ENCODE assay signal across 8 cellular contexts in genomic region chr13:112616586-112617381, GRCh38. TPM values are rescaled to one million over a fixed set of nuclear protein-coding genes. Genes with fewer than 3 reads are reported as not detected.
A peak's percentile ranks its signal among the peaks of the same experiment; 100 is the strongest.
DNase-seq lines count a peak whose midpoint lies in the region; ATAC-seq and TF ChIP-seq lines count a peak whose summit lies in the region.

No MANE protein-coding gene starts in this region.

- no peaks in the 10 kb centered on the region for H3K9me3 ChIP-seq in prostate gland

- H3K27ac ChIP-seq in prostate gland, result no peak overlapping the region

- no peaks in the 10 kb centered on the region for H3K36me3 Mint-ChIP-seq in activated CD8-positive, alpha-beta T cell treated with anti-CD3 and anti-CD28 coated beads, Interleukin-2, amount 10 ng/mL, durations not matched to agents 7 days and 5 days (ENCODE audit: low read depth)

- ATAC-seq in GM21447 (IDR thresholded peaks at IDR 0.05; ENCODE audit: unreplicated experiment), result peak; percentile 70
- ATAC-seq in activated CD8-positive, alpha-beta T cell treated with anti-CD3 and anti-CD28 coated beads, Interleukin-2, amount 10 ng/mL, durations not matched to agents 7 days and 5 days, result no peak
- no peak for ATAC-seq in GM18873 (IDR thresholded peaks at IDR 0.05; ENCODE audit: low FRiP score, unreplicated experiment)

- peaks cover 2% of the 10 kb centered on the region for H3K27me3 ChIP-seq in prostate gland (replicated peaks; ENCODE audit: insufficient read depth)

- TF ChIP-seq CTCF in prostate gland (IDR thresholded peaks at IDR 0.05), result peak in 1 of 4 experiments; percentile 36

- no peak overlapping the region for H3K4me3 ChIP-seq in prostate gland

- POLR2A ChIA-PET in activated CD8-positive, alpha-beta T cell treated with anti-CD3 and anti-CD28 coated beads, Interleukin-2, amount 10 ng/mL, durations not matched to agents 7 days and 5 days (lab: Charles Lee), result interaction anchor here (0.5 kb wide), 1 partner anchor 1678 kb away, joined by 5 read pairs; no protein-coding TSS in a partner anchor

- intact Hi-C loops in prostate gland (cut with DNase I), result no loop called here

- H3K4me1 Mint-ChIP-seq in activated CD8-positive, alpha-beta T cell treated with anti-CD3 and anti-CD28 coated beads, Interleukin-2, amount 10 ng/mL, durations not matched to agents 7 days and 5 days (ENCODE audit: low read depth), result no peaks in the 10 kb centered on the region

- no peaks in the 10 kb centered on the region for H3K4me1 ChIP-seq in prostate gland (replicated peaks)

- CTCF ChIA-PET in activated CD8-positive, alpha-beta T cell treated with anti-CD3 and anti-CD28 coated beads, Interleukin-2, amount 10 ng/mL, durations not matched to agents 7 days and 5 days (lab: Charles Lee), result interaction anchor here (3.4 kb wide), 1 partner anchor 11 kb away, joined by 12 read pairs; no protein-coding TSS in a partner anchor

- H3K4me3 Mint-ChIP-seq in activated CD8-positive, alpha-beta T cell treated with anti-CD3 and anti-CD28 coated beads, Interleukin-2, amount 10 ng/mL, durations not matched to agents 7 days and 5 days, result no peak overlapping the region

- no peak for TF ChIP-seq POLR2A in prostate gland (IDR thresholded peaks at IDR 0.05)

- no peaks in the 10 kb centered on the region for H3K36me3 ChIP-seq in prostate gland

- peaks cover 12% of the 10 kb centered on the region for H3K27me3 Mint-ChIP-seq in activated CD8-positive, alpha-beta T cell treated with anti-CD3 and anti-CD28 coated beads, Interleukin-2, amount 10 ng/mL, durations not matched to agents 7 days and 5 days (ENCODE audit: low read depth)

- DNase-seq in NCI-H510A treated with DMSO at 0.1 percent for 48 hours (lab: John Stamatoyannopoulos, UW), result peak; percentile 15
- no peak for DNase-seq in NCI-H510A (lab: John Stamatoyannopoulos, UW)
- peak; percentile 41 for DNase-seq in M059J (ENCODE audit: low read depth)
- peak; percentile 39 for DNase-seq in activated CD8-positive, alpha-beta T cell treated with anti-CD3 and anti-CD28 coated beads, Interleukin-2, amount 10 ng/mL, durations not matched to agents 7 days and 5 days
- DNase-seq in iris pigment epithelial cell (ENCODE audit: low read depth), result peak; percentile 49
- DNase-seq in prostate gland (ENCODE audit: low spot score), result no peak

- WGBS in prostate gland, result 60% methylated on average over 13 of the region's 13 CpGs

- H3K9me3 Mint-ChIP-seq in activated CD8-positive, alpha-beta T cell treated with anti-CD3 and anti-CD28 coated beads, Interleukin-2, amount 10 ng/mL, durations not matched to agents 7 days and 5 days (ENCODE audit: insufficient read depth), result no peaks in the 10 kb centered on the region

- H3K27ac Mint-ChIP-seq in activated CD8-positive, alpha-beta T cell treated with anti-CD3 and anti-CD28 coated beads, Interleukin-2, amount 10 ng/mL, durations not matched to agents 7 days and 5 days, result no peak overlapping the region

RNA-seq across cellular contexts. Expression of gene TUBGCP3, which starts 28.8 kb away (rescaled TPM):
- 10.6 and 16.3 TPM in 2 replicates for total RNA-seq in M059J (2014; rRNA removed; shearing (Covaris generic))
- total RNA-seq in activated CD8-positive, alpha-beta T cell treated with anti-CD3 and anti-CD28 coated beads, Interleukin-2, amount 10 ng/mL, durations not matched to agents 7 days and 5 days, result 10 to 100 TPM; 57.4 to 66.5 TPM
- total RNA-seq in prostate gland, result 10 to 100 TPM; 19.7 to 37.5 TPM

Comparison
In these comparisons a context has a peak if more than half of its experiments do, and no peak if none do; other contexts are left out.
1. DNase-seq: peak in NCI-H510A treated with DMSO at 0.1 percent for 48 hours (single experiment), M059J (single experiment), activated CD8-positive, alpha-beta T cell treated with anti-CD3 and anti-CD28 coated beads, Interleukin-2, amount 10 ng/mL, durations not matched to agents 7 days and 5 days (single experiment) and iris pigment epithelial cell (single experiment); none in NCI-H510A (single experiment) and prostate gland (single experiment).